8 cellular contexts compared by ENCODE assay signal in the genomic region with DNA sequence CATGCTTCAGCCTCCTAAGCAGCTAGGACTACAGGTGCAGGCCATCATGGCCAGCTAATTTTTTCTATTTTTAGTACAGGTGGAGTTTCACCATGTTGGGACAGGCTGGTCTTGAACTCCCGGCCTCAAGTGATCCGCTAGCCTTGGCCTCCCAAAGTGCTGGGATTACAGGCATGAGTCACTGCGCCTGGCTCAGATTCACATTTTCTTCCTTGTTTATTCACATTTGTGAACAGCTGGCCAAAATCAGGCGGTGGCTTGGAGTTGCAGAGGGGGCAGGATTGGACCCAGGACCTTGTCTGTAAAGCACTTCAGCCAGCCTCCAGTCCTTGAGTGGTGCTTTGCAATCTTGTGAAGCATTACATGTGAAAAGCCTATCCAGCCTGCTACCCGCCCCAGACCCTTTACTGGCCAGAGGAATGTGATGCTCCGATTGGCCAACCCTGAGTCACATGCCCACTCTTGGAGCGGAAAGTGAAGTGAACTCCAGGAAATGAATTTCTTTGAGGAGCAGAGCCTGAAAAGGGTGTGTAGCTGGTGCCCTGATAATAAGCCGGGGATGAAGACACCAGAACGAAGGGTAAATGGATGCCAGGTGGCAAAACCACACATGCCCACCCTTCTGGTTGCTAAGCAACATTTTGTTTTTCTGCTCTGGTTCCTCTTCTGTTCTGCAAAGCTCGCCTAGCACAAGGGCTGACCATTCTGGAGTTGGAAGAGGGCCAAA.
DNase-seq lines count a peak whose midpoint lies in the region; ATAC-seq and TF ChIP-seq lines count a peak whose summit lies in the region.

No MANE protein-coding gene starts in this region.

- H3K27ac ChIP-seq in BLaER1: peak overlapping the region; percentile 80
- peak overlapping the region; percentile 30 for H3K27ac ChIP-seq in layer of hippocampus (ENCODE audit: low read depth, low read length)

- H3K9me3 Mint-ChIP-seq in MCF 10A (ENCODE audit: unreplicated experiment): no peaks in the 10 kb centered on the region

- H3K27ac Mint-ChIP-seq in MCF 10A (ENCODE audit: low read depth, unreplicated experiment): no peak overlapping the region

- no peaks in the 10 kb centered on the region for H3K27me3 ChIP-seq in BLaER1
- no peaks in the 10 kb centered on the region for H3K27me3 ChIP-seq in layer of hippocampus (ENCODE audit: control insufficient read depth, insufficient read depth, low read length)

- intact Hi-C loops in MCF 10A (cut with micrococcal nuclease): no loop called here

- H3K27me3 Mint-ChIP-seq in MCF 10A (ENCODE audit: insufficient read depth, unreplicated experiment): no peaks in the 10 kb centered on the region

- no TSS peak for BruUV-seq in MCF 10A (replicated peaks; lab: Mats Ljungman, UMichigan)

- H3K4me1 ChIP-seq in BLaER1: peaks cover 93% of the 10 kb centered on the region

- H3K4me1 Mint-ChIP-seq in MCF 10A (ENCODE audit: insufficient read depth, unreplicated experiment): peaks cover 7% of the 10 kb centered on the region

- peak overlapping the region; percentile 39; the same call in 1 of the 2 replicates for H3K9ac ChIP-seq in BLaER1

- H3K4me3 Mint-ChIP-seq in MCF 10A (ENCODE audit: unreplicated experiment): no peak overlapping the region

- no peak for TF ChIP-seq CTCF in MCF 10A (IDR thresholded peaks at IDR 0.05; ENCODE audit: unreplicated experiment)

- CTCF ChIA-PET in MCF 10A (lab: Yijun Ruan, JAX): interaction anchor here (0.6 kb wide), 1 partner anchor 642 kb away, joined by 5 read pairs; no protein-coding TSS in a partner anchor

- no peak overlapping the region for H3K4me3 ChIP-seq in BLaER1

- ATAC-seq in HG02798 (IDR thresholded peaks at IDR 0.05; ENCODE audit: poor library complexity, unreplicated experiment): peak; percentile 38
- no peak for ATAC-seq in GM21423 (IDR thresholded peaks at IDR 0.05; ENCODE audit: unreplicated experiment)
- no peak for ATAC-seq in GM21360 (IDR thresholded peaks at IDR 0.05; ENCODE audit: unreplicated experiment)

- H4K20me1 ChIP-seq in BLaER1: no peaks in the 10 kb centered on the region

- no peaks in the 10 kb centered on the region for H3K36me3 ChIP-seq in BLaER1

- H3K4me2 ChIP-seq in BLaER1: peak overlapping the region; percentile 73

- peaks cover 6% of the 10 kb centered on the region for H3K36me3 Mint-ChIP-seq in MCF 10A (ENCODE audit: insufficient read depth, unreplicated experiment)

- no peaks in the 10 kb centered on the region for H3K9me3 ChIP-seq in BLaER1

- DNase-seq in NCI-H460 (ENCODE audit: extremely low read depth, low read depth) (peak; percentile 80), MCF 10A (ENCODE audit: unreplicated experiment) (peak; percentile 50), superior temporal gyrus (ENCODE audit: extremely low spot score) (peak; percentile 21)

- POLR2A ChIA-PET in MCF 10A (lab: Yijun Ruan, JAX): no interaction called here

Comparison
In these comparisons a context has a peak if more than half of its experiments do, and no peak if none do; other contexts are left out.
1. DNase-seq: peak in every context shown above with its lines; median percentile 80 in NCI-H460; 50 in MCF 10A; 21 in superior temporal gyrus.